Comparison of ENCODE assay signal across 2 cellular contexts in genomic region chr22:24329453-24329852, GRCh38.
TF ChIP-seq lines count a peak whose summit lies in the region.

No MANE protein-coding gene starts in this region.

TF ChIP-seq in SK-N-SH, 30 proteins besides CTCF, POLR2A, EP300 and RAD21 (continued from another document):
- TF ChIP-seq USF2 (IDR thresholded peaks at IDR 0.05; ENCODE audit: borderline replicate concordance, low read depth, low read length) (no peak), JUND (IDR thresholded peaks at IDR 0.05) (no peak), NRF1 (IDR thresholded peaks at IDR 0.05; ENCODE audit: low read depth, low read length) (no peak), YY1 (IDR thresholded peaks at IDR 0.05; ENCODE audit: low read depth) (no peak), MXI1 (IDR thresholded peaks at IDR 0.05; ENCODE audit: low read depth, low read length) (no peak), IRF3 (IDR thresholded peaks at IDR 0.05; ENCODE audit: low read depth, low read length) (no peak), MAX (IDR thresholded peaks at IDR 0.05; ENCODE audit: low read depth) (no peak), EZH2phosphoT487 (IDR thresholded peaks at IDR 0.05; ENCODE audit: borderline replicate concordance, low read depth) (no peak), SMC3 (IDR thresholded peaks at IDR 0.05; ENCODE audit: low read depth, low read length) (no peak), FOSL2 (IDR thresholded peaks at IDR 0.05; ENCODE audit: borderline replicate concordance, low read depth) (no peak), RCOR1 (IDR thresholded peaks at IDR 0.05; ENCODE audit: low read length) (no peak), REST (IDR thresholded peaks at IDR 0.05; ENCODE audit: low read depth, low read length) (no peak)

TF ChIP-seq in SK-N-SH treated with all-trans-retinoic acid at 6 μM for 48 hours, 23 proteins besides CTCF, POLR2A, EP300 and RAD21:
- TF ChIP-seq CREB5 (CRISPR knock-in tag; IDR thresholded peaks at IDR 0.05; ENCODE audit: low read depth) (no peak), OSR1 (CRISPR knock-in tag; IDR thresholded peaks at IDR 0.05) (no peak), TCF4 (CRISPR knock-in tag; IDR thresholded peaks at IDR 0.05; ENCODE audit: borderline replicate concordance) (no peak), RARB (CRISPR knock-in tag; IDR thresholded peaks at IDR 0.05) (no peak), TSHZ2 (CRISPR knock-in tag; IDR thresholded peaks at IDR 0.05) (no peak), SNAI2 (CRISPR knock-in tag; IDR thresholded peaks at IDR 0.05) (no peak), CSDC2 (CRISPR knock-in tag; IDR thresholded peaks at IDR 0.05) (no peak), ARNTL (CRISPR knock-in tag; IDR thresholded peaks at IDR 0.05; ENCODE audit: borderline replicate concordance, low read depth) (no peak)
TF ChIP-seq in SK-N-SH treated with all-trans-retinoic acid at 6 μM for 48 hours: peak in this region for 0.
